25 cellular contexts compared by ENCODE assay signal in the genomic region with DNA sequence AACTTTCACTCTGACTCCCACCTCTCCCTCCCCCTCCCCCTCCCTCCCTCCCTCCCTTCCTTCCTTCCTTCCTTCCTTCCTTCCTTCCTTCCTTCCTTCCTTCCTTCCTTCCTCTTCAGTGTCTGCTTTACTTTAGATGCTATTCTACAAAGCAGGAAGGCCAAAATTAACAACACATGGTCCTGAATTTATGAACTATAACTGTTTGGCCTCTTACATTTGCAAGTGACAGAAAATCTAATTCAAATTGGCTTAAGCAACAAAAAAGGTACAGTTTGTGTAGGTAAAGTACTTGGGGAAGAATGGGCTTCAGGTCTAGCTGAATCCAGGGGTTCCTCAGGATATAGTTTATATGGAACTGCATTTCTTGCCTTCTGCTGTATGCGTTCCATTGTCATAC.
"Had no signal": no experiment of that assay in that cellular context is flagged by ENCODE, and none has a peak within 500 bp of the region (broad histone marks: within the 10 kb centered on the region; RNA-seq: fewer than 3 reads in every experiment).

No MANE protein-coding gene starts in this region.

- ATAC-seq: effector memory CD8-positive, alpha-beta T cell; esophagus mucosa; foreskin keratinocyte; gastrocnemius medialis; gastroesophageal sphincter; heart left ventricle; heart right ventricle had no signal

- H3K9me3 ChIP-seq: colonic mucosa, esophagus squamous epithelium, gastrocnemius medialis had no signal

- DNase-seq: colonic mucosa; cortex of kidney; dermis blood vessel endothelial cell; dorsolateral prefrontal cortex; effector CD4-positive, alpha-beta T cell; effector CD8-positive, alpha-beta T cell; effector memory CD4-positive, alpha-beta T cell; effector memory CD8-positive, alpha-beta T cell; endodermal cell; erythroblast; esophagus squamous epithelium; foreskin fibroblast; foreskin keratinocyte; foreskin melanocyte; gastrocnemius medialis; glutamatergic neuron; head of caudate nucleus; heart left ventricle; heart right ventricle had no signal

- H3K4me1 ChIP-seq: colonic mucosa, esophagus muscularis mucosa, esophagus squamous epithelium, foreskin keratinocyte, gastrocnemius medialis, gastroesophageal sphincter, heart left ventricle, heart right ventricle had no signal

- H3K4me3 Mint-ChIP-seq: dendritic cell treated with granulocyte-macrophage colony-stimulating factor and Interleukin-4, amounts not matched to agents 40 ng/mL and 50 ng/mL, for 4 days; effector memory CD8-positive, alpha-beta T cell; endodermal cell had no signal

- H3K27me3 ChIP-seq: colonic mucosa, dorsolateral prefrontal cortex, esophagus muscularis mucosa, esophagus squamous epithelium, foreskin keratinocyte, gastrocnemius medialis, gastroesophageal sphincter, heart left ventricle, heart right ventricle had no signal

- H3K27me3 Mint-ChIP-seq: dendritic cell treated with granulocyte-macrophage colony-stimulating factor and Interleukin-4, amounts not matched to agents 40 ng/mL and 50 ng/mL, for 4 days; effector memory CD8-positive, alpha-beta T cell had no signal

- H3K27ac Mint-ChIP-seq: dendritic cell treated with granulocyte-macrophage colony-stimulating factor and Interleukin-4, amounts not matched to agents 40 ng/mL and 50 ng/mL, for 4 days; effector memory CD8-positive, alpha-beta T cell; endodermal cell had no signal

- H3K36me3 ChIP-seq: colonic mucosa, esophagus muscularis mucosa, esophagus squamous epithelium, gastrocnemius medialis, gastroesophageal sphincter, heart left ventricle, heart right ventricle had no signal

- H3K4me3 ChIP-seq: colonic mucosa, coronary artery, dorsolateral prefrontal cortex, esophagus muscularis mucosa, esophagus squamous epithelium, gastrocnemius medialis, gastroesophageal sphincter, heart left ventricle, heart right ventricle had no signal

- H3K27ac ChIP-seq: colonic mucosa, coronary artery, dorsolateral prefrontal cortex, epithelial cell of prostate, esophagus muscularis mucosa, esophagus squamous epithelium, foreskin keratinocyte, gastrocnemius medialis, gastroesophageal sphincter, heart left ventricle, heart right ventricle had no signal

- H3K4me1 Mint-ChIP-seq: endodermal cell had no signal
